ENCODE assay signal across 3 cellular contexts in the genomic region with DNA sequence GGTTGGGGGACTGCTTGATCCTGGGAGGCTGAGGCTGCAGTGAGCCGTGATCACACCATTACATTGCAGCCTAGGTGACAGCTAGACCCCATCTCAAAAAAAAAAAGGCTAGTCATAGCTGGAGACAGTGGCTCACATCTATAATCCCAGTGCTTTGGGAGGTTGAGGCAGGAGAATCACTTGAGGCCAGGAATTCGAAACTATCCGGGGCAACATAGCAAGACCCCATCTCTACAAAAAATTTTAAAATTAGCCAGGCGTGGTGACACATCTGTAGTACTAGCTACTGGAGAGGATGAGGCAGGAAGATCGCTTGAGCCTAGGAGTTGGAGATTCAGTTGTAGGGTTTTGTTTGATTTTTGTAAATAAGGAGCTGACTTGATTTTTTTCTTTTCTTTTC.
TF ChIP-seq lines count a peak whose summit lies in the region.

No MANE protein-coding gene starts in this region.

TF ChIP-seq in HepG2, 621 proteins besides CTCF, POLR2A, EP300 and RAD21:
- TF ChIP-seq SRF (IDR thresholded peaks at IDR 0.05; ENCODE audit: low read depth, low read length) (no peak), ZNF121 (CRISPR knock-in tag; IDR thresholded peaks at IDR 0.05) (0 out of 2 replicates have a peak, but pooled peaks have one; percentile 16)

TF ChIP-seq in WTC11, 78 proteins besides CTCF, POLR2A, EP300 and RAD21:
- TF ChIP-seq ZNF121 (CRISPR knock-in tag; IDR thresholded peaks at IDR 0.05) = peak; percentile 70; the same call in 1 of the 2 replicates
- no peak for TF ChIP-seq KAT7 (CRISPR knock-in tag; IDR thresholded peaks at IDR 0.05; ENCODE audit: borderline replicate concordance)
- no peak for TF ChIP-seq TEAD4 (CRISPR knock-in tag; IDR thresholded peaks at IDR 0.05)

TF ChIP-seq in GM12891, 5 proteins besides CTCF, POLR2A, EP300 and RAD21:
- TF ChIP-seq PAX5 (IDR thresholded peaks at IDR 0.05; ENCODE audit: insufficient read depth, low read length, severe bottlenecking) (no peak), POLR2AphosphoS5 (IDR thresholded peaks at IDR 0.05; ENCODE audit: low read depth, low read length) (no peak), TAF1 (IDR thresholded peaks at IDR 0.05; ENCODE audit: low read depth, low read length) (no peak), SPI1 (IDR thresholded peaks at IDR 0.05; ENCODE audit: low read depth, low read length) (no peak), POU2F2 (IDR thresholded peaks at IDR 0.05; ENCODE audit: low read depth, low read length) (no peak)
